Comparison of ENCODE assay signal across 16 cellular contexts in the genomic region with DNA sequence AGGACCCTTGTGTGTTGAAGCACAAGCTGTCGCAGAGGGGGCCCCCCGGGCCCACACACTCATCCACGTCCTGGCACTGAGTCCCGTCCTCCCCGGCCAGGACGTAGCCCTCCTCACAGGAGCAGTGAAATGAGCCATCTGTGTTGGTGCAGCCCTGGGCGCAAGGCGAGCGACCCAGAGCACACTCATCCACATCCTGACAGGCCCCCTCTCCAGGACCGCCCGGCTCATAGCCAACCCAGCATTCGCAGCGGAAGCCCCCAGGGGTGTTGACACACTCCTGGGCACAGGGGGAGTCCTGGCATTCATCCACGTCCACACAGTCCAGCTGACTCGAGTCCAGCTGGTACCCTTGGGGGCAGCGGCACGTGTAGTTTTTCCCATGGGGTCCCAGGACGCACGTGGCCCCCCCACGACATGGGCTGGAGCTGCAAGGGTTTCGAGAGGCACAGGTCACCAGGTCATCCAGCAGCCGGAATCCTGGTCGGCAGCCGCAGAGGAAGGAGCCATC. TPM values are rescaled to one million over a fixed set of nuclear protein-coding genes. Genes with fewer than 3 reads are reported as not detected.
DNase-seq lines count a peak whose midpoint lies in the region; ATAC-seq and TF ChIP-seq lines count a peak whose summit lies in the region.
"Had no signal": no experiment of that assay in that cellular context is flagged by ENCODE, and none has a peak within 500 bp of the region (broad histone marks: within the 10 kb centered on the region; RNA-seq: fewer than 3 reads in every experiment).

No MANE protein-coding gene starts in this region.

- peak overlapping the region; percentile 79 for H3K4me3 Mint-ChIP-seq in dendritic cell treated with granulocyte-macrophage colony-stimulating factor and Interleukin-4, amounts not matched to agents 40 ng/mL and 50 ng/mL, for 4 days
- H3K4me3 Mint-ChIP-seq: activated naive CD4-positive, alpha-beta T cell treated with anti-CD3 and anti-CD28 coated beads, Interleukin-2, amount 10 ng/mL, durations not matched to agents 7 days and 5 days had no signal

- H3K27ac ChIP-seq in BLaER1, result peak overlapping the region; percentile 60; the same call in 1 of the 2 replicates
- peak overlapping the region; percentile 65 to 95 (median 74) for H3K27ac ChIP-seq in right lobe of liver
- peak overlapping the region; percentile 75 to 90 (median 83) for H3K27ac ChIP-seq in gastrocnemius medialis
- H3K27ac ChIP-seq: VCaP had no signal

- no peak overlapping the region for H3K4me3 ChIP-seq in BLaER1
- peak overlapping the region; percentile 30 to 39 (median 32) for H3K4me3 ChIP-seq in right lobe of liver
- H3K4me3 ChIP-seq in gastrocnemius medialis, result peak overlapping the region; percentile 12 to 57 (median 46)
- H3K4me3 ChIP-seq: K562 had no signal

- in situ Hi-C loops in gastrocnemius medialis (cut with MboI; ENCODE audit: low sequenced_read_pairs in 4 of 4), result no loop called here

- H3K27me3 ChIP-seq in BLaER1, result no peaks in the 10 kb centered on the region
- H3K27me3 ChIP-seq in right lobe of liver, result no peaks in the 10 kb centered on the region
- H3K27me3 ChIP-seq in gastrocnemius medialis, result no peaks in the 10 kb centered on the region

- H3K27me3 Mint-ChIP-seq in dendritic cell treated with granulocyte-macrophage colony-stimulating factor and Interleukin-4, amounts not matched to agents 40 ng/mL and 50 ng/mL, for 4 days, result no peaks in the 10 kb centered on the region

- H3K4me1 ChIP-seq in BLaER1 (peaks cover 54% of the 10 kb centered on the region), right lobe of liver (no peaks in the 10 kb centered on the region), gastrocnemius medialis (peaks cover 0 to 17% of the 10 kb centered on the region in 2 donors)

- H3K4me1 Mint-ChIP-seq in dendritic cell treated with granulocyte-macrophage colony-stimulating factor and Interleukin-4, amounts not matched to agents 40 ng/mL and 50 ng/mL, for 4 days (ENCODE audit: low read depth), result peaks cover 90% of the 10 kb centered on the region

- TF ChIP-seq CTCF in right lobe of liver (IDR thresholded peaks at IDR 0.05) (no peak), gastrocnemius medialis (IDR thresholded peaks at IDR 0.05 in 4 of 5, conservative IDR thresholded peaks at IDR 0.05 in 1 of 5) (no peak), omental fat pad (IDR thresholded peaks at IDR 0.05) (no peak)

- no peaks in the 10 kb centered on the region for H3K36me3 ChIP-seq in BLaER1
- no peaks in the 10 kb centered on the region for H3K36me3 ChIP-seq in right lobe of liver
- no peaks in the 10 kb centered on the region for H3K36me3 ChIP-seq in gastrocnemius medialis

- peaks cover 22% of the 10 kb centered on the region for H3K36me3 Mint-ChIP-seq in dendritic cell treated with granulocyte-macrophage colony-stimulating factor and Interleukin-4, amounts not matched to agents 40 ng/mL and 50 ng/mL, for 4 days (ENCODE audit: low read depth)
- H3K36me3 Mint-ChIP-seq: activated naive CD4-positive, alpha-beta T cell treated with anti-CD3 and anti-CD28 coated beads, Interleukin-2, amount 10 ng/mL, durations not matched to agents 7 days and 5 days had no signal

- H3K9ac ChIP-seq in BLaER1, result no peak overlapping the region

- no peaks in the 10 kb centered on the region for H3K9me3 Mint-ChIP-seq in dendritic cell treated with granulocyte-macrophage colony-stimulating factor and Interleukin-4, amounts not matched to agents 40 ng/mL and 50 ng/mL, for 4 days
- H3K9me3 Mint-ChIP-seq: activated naive CD4-positive, alpha-beta T cell treated with anti-CD3 and anti-CD28 coated beads, Interleukin-2, amount 10 ng/mL, durations not matched to agents 7 days and 5 days had no signal

- no peak for DNase-seq in right lobe of liver
- DNase-seq in gastrocnemius medialis, result no peak
- DNase-seq in midbrain (lab: John Stamatoyannopoulos, UW), result no peak
- DNase-seq in omental fat pad (ENCODE audit: low spot score), result no peak
- DNase-seq in stimulated activated CD4-positive, alpha-beta T cell treated with anti-CD3 and anti-CD28 coated beads, Interleukin-2, amount 100 ng/mL, for 48 hours, result no peak
- DNase-seq: activated naive CD4-positive, alpha-beta T cell treated with anti-CD3 and anti-CD28 coated beads, Interleukin-2, amount 10 ng/mL, durations not matched to agents 7 days and 5 days; caudate nucleus; NCI-H345; stimulated activated CD4-positive, alpha-beta T cell treated with anti-CD3 and anti-CD28 coated beads, Interleukin-15, amount 100 ng/mL, for 24 hours had no signal

- H3K27ac Mint-ChIP-seq in dendritic cell treated with granulocyte-macrophage colony-stimulating factor and Interleukin-4, amounts not matched to agents 40 ng/mL and 50 ng/mL, for 4 days, result peak overlapping the region; percentile 98
- H3K27ac Mint-ChIP-seq: activated naive CD4-positive, alpha-beta T cell treated with anti-CD3 and anti-CD28 coated beads, Interleukin-2, amount 10 ng/mL, durations not matched to agents 7 days and 5 days had no signal

- H3K9me3 ChIP-seq in BLaER1 (no peaks in the 10 kb centered on the region), right lobe of liver (no peaks in the 10 kb centered on the region), gastrocnemius medialis (no peaks in the 10 kb centered on the region)

- TF ChIP-seq POLR2A in right lobe of liver (IDR thresholded peaks at IDR 0.05), result no peak
- no peak for TF ChIP-seq POLR2A in gastrocnemius medialis (IDR thresholded peaks at IDR 0.05)

- intact Hi-C loops in dendritic cell treated with granulocyte-macrophage colony-stimulating factor and Interleukin-4, amounts not matched to agents 40 ng/mL and 50 ng/mL, for 4 days (cut with micrococcal nuclease), result loop anchor here (5.0 kb wide), 4 partner anchors 32 to 62 kb away; no protein-coding TSS in a partner anchor
- intact Hi-C loops in right lobe of liver (cut with DNase I) (no loop called here), gastrocnemius medialis (cut with DNase I; ENCODE audit: low total_unique reads) (no loop called here)

- H3K4me2 ChIP-seq in BLaER1, result peak overlapping the region; percentile 75

- no peaks in the 10 kb centered on the region for H4K20me1 ChIP-seq in BLaER1

- WGBS in right lobe of liver (ENCODE audit: insufficient coverage, low coverage, low lambda C conversion rate, missing lambda C conversion rate), result 60% methylated on average over 1 of the region's 24 CpGs

- ATAC-seq in right lobe of liver (peak in 3 of 4 donors; percentile 10 to 27 (median 25)), gastrocnemius medialis (no peak), GM21619 (IDR thresholded peaks at IDR 0.05; ENCODE audit: unreplicated experiment) (no peak), omental fat pad (ENCODE audit: low FRiP score) (no peak)
- ATAC-seq: K562 had no signal

RNA-seq across cellular contexts. Expression of a gene that starts 1.2 kb away (rescaled TPM):
- total RNA-seq in right lobe of liver (10 to 100 TPM in 2 of 6 experiments, 1 to 10 TPM in 4; 3.9 to 21.5 (median 9.2) TPM), gastrocnemius medialis (10 to 100 TPM; 17.3 to 22.2 (median 21.1) TPM), omental fat pad (100 to 1,000 TPM in 3 of 4 donors, 10 to 100 TPM in 1; 43.8 to 227 (median 140) TPM)

RNA-seq across cellular contexts. Expression of a gene that starts 35.4 kb away (rescaled TPM):
- total RNA-seq in right lobe of liver, result 10 to 100 TPM in 2 of 6 experiments, 1 to 10 TPM in 4; 1.4 to 15.6 (median 4.9) TPM
- 10 to 100 TPM in 3 of 4 donors, 1 to 10 TPM in 1; 9.0 to 25.7 (median 17.5) TPM for total RNA-seq in gastrocnemius medialis
- total RNA-seq in omental fat pad, result 100 to 1,000 TPM in 2 of 4 donors, 10 to 100 TPM in 2; 40.6 to 205 (median 113) TPM
- total RNA-seq: A673 had no signal

RNA-seq across cellular contexts. Expression of a gene that starts 49.8 kb away (rescaled TPM):
- total RNA-seq in right lobe of liver (not detected), gastrocnemius medialis (not detected), omental fat pad (not detected)
- total RNA-seq: A673, K562, ureter had no signal

Comparison
In these comparisons a context has a peak if more than half of its experiments do, and no peak if none do; other contexts are left out.
1. ATAC-seq: peak in right lobe of liver (3 of 4); none in gastrocnemius medialis (0 of 2), GM21619 (single experiment) and omental fat pad (single experiment).
2. Peak in every context shown above with its lines, with median percentiles within 50 percentile points of each other: H3K27ac ChIP-seq.